ENCODE assay signal across 11 cellular contexts in the genomic region with DNA sequence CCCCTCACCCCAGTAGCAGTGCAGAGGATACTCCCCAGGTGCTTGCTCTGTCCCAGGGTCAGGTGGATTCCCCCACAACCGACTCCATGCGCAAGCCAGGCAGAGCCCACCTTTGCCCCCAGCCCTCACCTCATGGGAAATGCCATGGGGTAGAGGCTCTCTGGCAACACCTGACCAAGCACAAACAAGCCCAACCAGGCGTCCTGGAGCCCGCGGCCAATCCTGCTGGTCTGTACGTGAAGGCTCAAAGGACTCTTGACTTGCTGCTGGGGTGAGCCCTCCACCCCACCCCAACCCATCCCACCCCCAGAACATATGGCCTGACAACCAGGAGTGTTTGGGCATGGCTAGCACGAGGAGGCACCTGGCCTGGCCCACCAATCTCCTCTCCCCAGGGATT. TPM values are rescaled to one million over a fixed set of nuclear protein-coding genes. Genes with fewer than 3 reads are reported as not detected.
DNase-seq lines count a peak whose midpoint lies in the region; ATAC-seq, FAIRE-seq and TF ChIP-seq lines count a peak whose summit lies in the region.
"Had no signal": no experiment of that assay in that cellular context is flagged by ENCODE, and none has a peak within 500 bp of the region (broad histone marks: within the 10 kb centered on the region; RNA-seq: fewer than 3 reads in every experiment).

No MANE protein-coding gene starts in this region.

- CTCF ChIA-PET in HepG2 (lab: Yijun Ruan, JAX; ENCODE audit: low intra/inter-chr PET ratio, low total read pairs): no interaction called here
- CTCF ChIA-PET in WTC11 (lab: Charles Lee): interaction anchor here (0.6 to 13.3 kb wide), 25 partner anchors 10 to 1075 kb away, joined by 3 to 282 read pairs (median 7); a partner anchor contains a TSS

- H3K9me3 ChIP-seq in HepG2 (ENCODE audit: low read length) (no peaks in the 10 kb centered on the region), right lobe of liver (no peaks in the 10 kb centered on the region)

- BruUV-seq in HepG2 (replicated peaks; lab: Mats Ljungman, UMichigan): no TSS peak

- H3K9me3 Mint-ChIP-seq in WTC11 (no peaks in the 10 kb centered on the region), immature natural killer cell (no peaks in the 10 kb centered on the region)
- H3K9me3 Mint-ChIP-seq: stimulated activated naive B cell treated with anti-CD40 and anti-IgM and Interleukin-4, amounts not matched to agents 10 μg/mL and 1 μg/mL and 100 μg/mL, for 72 hours had no signal

- H3K4me1 ChIP-seq in HepG2 (ENCODE audit: insufficient read depth, low read length) (peaks cover 32% of the 10 kb centered on the region), right lobe of liver (peaks cover 0 to 12% (median 0%) of the 10 kb centered on the region in 4 donors)

- peaks cover 60% of the 10 kb centered on the region for H3K4me1 Mint-ChIP-seq in WTC11
- peaks cover 36 to 41% of the 10 kb centered on the region in 2 donors for H3K4me1 Mint-ChIP-seq in immature natural killer cell

- TF ChIP-seq CTCF in HepG2 (CRISPR knock-in tag; IDR thresholded peaks at IDR 0.05) (no peak), right lobe of liver (IDR thresholded peaks at IDR 0.05) (no peak), WTC11 (IDR thresholded peaks at IDR 0.05) (no peak)

- TF ChIP-seq EP300 in HepG2 (IDR thresholded peaks at IDR 0.05; ENCODE audit: low read depth in 2 of 2, low read length in 2 of 2) (no peak), HepG2 (CRISPR knock-in tag; IDR thresholded peaks at IDR 0.05; ENCODE audit: borderline replicate concordance) (no peak)

- no peak for ATAC-seq in HepG2
- ATAC-seq in right lobe of liver: no peak
- ATAC-seq in WTC11: peak; percentile 0; the same call in 1 of the 2 replicates
- ATAC-seq in GM21515 (IDR thresholded peaks at IDR 0.05; ENCODE audit: unreplicated experiment): no peak
- no peak for ATAC-seq in GM21526 (IDR thresholded peaks at IDR 0.05; ENCODE audit: low FRiP score, unreplicated experiment)

- no peak for DNase-seq in HepG2 (ENCODE audit: low spot score)
- no peak for DNase-seq in right lobe of liver
- DNase-seq in WTC11 (ENCODE audit: low spot score): no peak
- DNase-seq in immature natural killer cell: no peak
- DNase-seq in urothelium cell line (ENCODE audit: low spot score): no peak
- DNase-seq in HTR-8/SVneo (ENCODE audit: insufficient read length, low spot score): no peak

- H3K27ac ChIP-seq in HepG2 (ENCODE audit: extremely low read length, insufficient read depth, low read length) (no peak overlapping the region), right lobe of liver (no peak overlapping the region)

- H3K36me3 ChIP-seq in HepG2 (replicated peaks in 1 of 2; ENCODE audit: control insufficient read depth in 1 of 2, insufficient read depth in 2 of 2, low read length in 2 of 2) (no peaks in the 10 kb centered on the region), right lobe of liver (no peaks in the 10 kb centered on the region)

- TF ChIP-seq POLR2A in HepG2 (IDR thresholded peaks at IDR 0.05; ENCODE audit: insufficient read depth in 1 of 2, low read depth in 2 of 2, low read length in 2 of 2) (no peak), right lobe of liver (IDR thresholded peaks at IDR 0.05) (no peak)

- peak overlapping the region; percentile 65 for H3K4me3 Mint-ChIP-seq in WTC11
- H3K4me3 Mint-ChIP-seq in immature natural killer cell: peak overlapping the region; percentile 71 to 90 (median 84)

- WGBS in HepG2 (ENCODE audit: low lambda C conversion rate): 45% methylated on average over 2 of the region's 7 CpGs
- WGBS in right lobe of liver (ENCODE audit: insufficient coverage, low coverage, low lambda C conversion rate, missing lambda C conversion rate): 11% methylated on average over 4 of the region's 7 CpGs

- H3K9ac ChIP-seq in HepG2 (ENCODE audit: insufficient read depth, low read depth, low read length): no peak overlapping the region

- H3K27ac Mint-ChIP-seq in WTC11 (no peak overlapping the region), immature natural killer cell (peak overlapping the region in 1 of 6 donors; percentile 22)
- H3K27ac Mint-ChIP-seq: stimulated activated naive B cell treated with anti-CD40 and anti-IgM and Interleukin-4, amounts not matched to agents 10 μg/mL and 1 μg/mL and 100 μg/mL, for 72 hours had no signal

- H2AFZ ChIP-seq in HepG2 (ENCODE audit: low read length): no peak overlapping the region

- FAIRE-seq in HepG2 (lab: Jason Lieb, UNC) (no peak), urothelium cell line (lab: Jason Lieb, UNC) (peak; percentile 20), HTR-8/SVneo (lab: Jason Lieb, UNC) (no peak)
- FAIRE-seq: GM18507 had no signal

- peaks cover 19 to 75% of the 10 kb centered on the region in 2 experiments for H3K27me3 ChIP-seq in HepG2 (ENCODE audit: control insufficient read depth in 1 of 2, insufficient read depth in 2 of 2, low read length in 2 of 2)
- H3K27me3 ChIP-seq in right lobe of liver: peaks cover 4 to 16% of the 10 kb centered on the region in 2 donors

- in situ Hi-C loops in HepG2 (cut with HindIII; ENCODE audit: extremely low pct_ligation_motif_present, low pct_unique_long_range_greater_than_20kb): no loop called here

- H3K4me2 ChIP-seq in HepG2 (ENCODE audit: low read depth, low read length): no peak overlapping the region; the same call in 1 of the 2 replicates

- POLR2A ChIA-PET in HepG2 (lab: Yijun Ruan, JAX) (no interaction called here), WTC11 (lab: Charles Lee) (interaction anchor here (0.9 to 1.3 kb wide), 2 partner anchors 16 to 27 kb away, joined by 3 to 6 read pairs; no protein-coding TSS in a partner anchor)

- H3K36me3 Mint-ChIP-seq in WTC11 (no peaks in the 10 kb centered on the region), immature natural killer cell (no peaks in the 10 kb centered on the region)
- H3K36me3 Mint-ChIP-seq: stimulated activated naive B cell treated with anti-CD40 and anti-IgM and Interleukin-4, amounts not matched to agents 10 μg/mL and 1 μg/mL and 100 μg/mL, for 72 hours had no signal

- H3K4me3 ChIP-seq in HepG2 (replicated peaks in 1 of 3; ENCODE audit: insufficient read depth in 1 of 3, low read depth in 2 of 3, low read length in 3 of 3) (no peak overlapping the region), right lobe of liver (no peak overlapping the region)

- intact Hi-C loops in HepG2 (cut with micrococcal nuclease; ENCODE audit: unreplicated experiment): no loop called here
- intact Hi-C loops in right lobe of liver (cut with DNase I): no loop called here

- H4K20me1 ChIP-seq in HepG2 (ENCODE audit: insufficient read depth, low read length): no peaks in the 10 kb centered on the region

- no peak for TF ChIP-seq RAD21 in HepG2 (CRISPR knock-in tag; IDR thresholded peaks at IDR 0.05)

- H3K27me3 Mint-ChIP-seq in WTC11 (ENCODE audit: low read depth) (peaks cover 20% of the 10 kb centered on the region), immature natural killer cell (ENCODE audit: low read depth in 3 of 3) (peaks cover 0 to 7% (median 5%) of the 10 kb centered on the region in 3 donors)

- H3K79me2 ChIP-seq in HepG2 (ENCODE audit: insufficient read depth, low read length): no peaks in the 10 kb centered on the region

RNA-seq across cellular contexts. Expression of a gene that starts 1.8 kb away (rescaled TPM):
- total RNA-seq in HepG2 (2016; rRNA removed; fragmentation: Illumina TruSeq; extraction: Trizol) (0.09 TPM in 1 of 2 replicates, not detected in the other), right lobe of liver (under 1 TPM in 2 of 6 experiments, not detected in 4; 0.06 TPM), WTC11 (2021) (29.6 to 39.3 TPM (median 30.1 TPM) in 3 replicates)
- not detected in 2 replicates for total RNA-seq in HepG2 (2016; cell fraction: cytosol; rRNA removed; fragmentation: Illumina TruSeq; extraction: Trizol; ENCODE audit: low read depth)
- total RNA-seq in HepG2 (2016; cell fraction: insoluble cytoplasmic fraction; rRNA removed; fragmentation: Illumina TruSeq; extraction: Trizol): 0.04 TPM in 1 of 2 replicates, not detected in the other
- total RNA-seq in HepG2 (2016; cell fraction: membrane; rRNA removed; fragmentation: Illumina TruSeq; extraction: Trizol): not detected in 2 replicates
- 0.09 TPM in 1 of 2 replicates, not detected in the other for total RNA-seq in HepG2 (2016; cell fraction: nucleus; rRNA removed; fragmentation: Illumina TruSeq; extraction: Trizol)
- polyA plus RNA-seq in HepG2 (2011; rRNA removed) (0.03 TPM in 1 of 2 replicates, not detected in the other), immature natural killer cell (1 to 10 TPM in 1 of 3 donors, under 1 TPM in 1, not detected in 1; 0.36 to 2.1 TPM)
- polyA plus RNA-seq in HepG2 (2011; cell fraction: cytosol; rRNA removed): 0.04 TPM in 1 of 2 replicates, not detected in the other
- polyA plus RNA-seq in HepG2 (2011; cell fraction: nucleus; rRNA removed): 0.14 and 0.31 TPM in 2 replicates
- 0.07 TPM in 1 of 2 replicates, not detected in the other for polyA plus RNA-seq in HepG2 (2012)
- not detected in 2 replicates for polyA plus RNA-seq in HepG2 (2016; cell fraction: cytosol; fragmentation: Illumina TruSeq; extraction: Trizol; ENCODE audit: low read depth)
- polyA plus RNA-seq in HepG2 (2016; cell fraction: insoluble cytoplasmic fraction; fragmentation: Illumina TruSeq; extraction: Trizol; ENCODE audit: low read depth): not detected in 2 replicates
- polyA plus RNA-seq in HepG2 (2016; cell fraction: membrane; fragmentation: Illumina TruSeq; extraction: Trizol; ENCODE audit: low read depth): not detected in 2 replicates
- 0.29 TPM in 1 of 2 replicates, not detected in the other for polyA plus RNA-seq in HepG2 (2016; cell fraction: nucleus; fragmentation: Illumina TruSeq; extraction: Trizol; ENCODE audit: insufficient read depth, low read depth)
- polyA minus RNA-seq in HepG2 (2011; rRNA and poly(A)+ RNA removed; ENCODE audit: low replicate concordance): 2.1 TPM in 1 of 2 replicates, not detected in the other
- not detected in 2 replicates for polyA minus RNA-seq in HepG2 (2011; cell fraction: cytosol; rRNA and poly(A)+ RNA removed)
- not detected in 2 replicates for polyA minus RNA-seq in HepG2 (2011; cell fraction: nucleus; rRNA and poly(A)+ RNA removed)

RNA-seq across cellular contexts. Expression of a gene that starts 53.5 kb away (rescaled TPM):
- total RNA-seq in HepG2 (2016; rRNA removed; fragmentation: Illumina TruSeq; extraction: Trizol) (0.08 and 0.24 TPM in 2 replicates), right lobe of liver (under 1 TPM in 4 of 6 experiments, not detected in 2; 0.15 to 0.74 (median 0.36) TPM), WTC11 (2021) (3.0 to 4.9 TPM (median 3.7 TPM) in 3 replicates)
- total RNA-seq in HepG2 (2016; cell fraction: cytosol; rRNA removed; fragmentation: Illumina TruSeq; extraction: Trizol; ENCODE audit: low read depth): not detected in 2 replicates
- 0.12 and 0.15 TPM in 2 replicates for total RNA-seq in HepG2 (2016; cell fraction: insoluble cytoplasmic fraction; rRNA removed; fragmentation: Illumina TruSeq; extraction: Trizol)
- total RNA-seq in HepG2 (2016; cell fraction: membrane; rRNA removed; fragmentation: Illumina TruSeq; extraction: Trizol): 0.09 and 0.17 TPM in 2 replicates
- total RNA-seq in HepG2 (2016; cell fraction: nucleus; rRNA removed; fragmentation: Illumina TruSeq; extraction: Trizol): 0.09 TPM in 1 of 2 replicates, not detected in the other
- polyA plus RNA-seq in HepG2 (2011; rRNA removed) (0.26 and 0.29 TPM in 2 replicates), immature natural killer cell (1 to 10 TPM in 1 of 3 donors, under 1 TPM in 2; 0.24 to 2.5 (median 0.46) TPM)
- 0.09 and 0.24 TPM in 2 replicates for polyA plus RNA-seq in HepG2 (2011; cell fraction: cytosol; rRNA removed)
- polyA plus RNA-seq in HepG2 (2011; cell fraction: nucleus; rRNA removed): 0.57 and 0.74 TPM in 2 replicates
- 0.07 and 0.09 TPM in 2 replicates for polyA plus RNA-seq in HepG2 (2012)
- polyA plus RNA-seq in HepG2 (2016; cell fraction: cytosol; fragmentation: Illumina TruSeq; extraction: Trizol; ENCODE audit: low read depth): not detected in 2 replicates
- polyA plus RNA-seq in HepG2 (2016; cell fraction: insoluble cytoplasmic fraction; fragmentation: Illumina TruSeq; extraction: Trizol; ENCODE audit: low read depth): 0.24 TPM in 1 of 2 replicates, not detected in the other
- polyA plus RNA-seq in HepG2 (2016; cell fraction: membrane; fragmentation: Illumina TruSeq; extraction: Trizol; ENCODE audit: low read depth): 0.12 TPM in 1 of 2 replicates, not detected in the other
- 0.65 and 1.1 TPM in 2 replicates for polyA plus RNA-seq in HepG2 (2016; cell fraction: nucleus; fragmentation: Illumina TruSeq; extraction: Trizol; ENCODE audit: insufficient read depth, low read depth)
- 1.4 and 1.6 TPM in 2 replicates for polyA minus RNA-seq in HepG2 (2011; rRNA and poly(A)+ RNA removed; ENCODE audit: low replicate concordance)
- polyA minus RNA-seq in HepG2 (2011; cell fraction: cytosol; rRNA and poly(A)+ RNA removed): not detected in 2 replicates
- polyA minus RNA-seq in HepG2 (2011; cell fraction: nucleus; rRNA and poly(A)+ RNA removed): not detected in 2 replicates
- total RNA-seq: skeletal muscle tissue had no signal

RNA-seq across cellular contexts. Expression of a gene that starts 58.5 kb away (rescaled TPM):
- total RNA-seq in HepG2 (2016; rRNA removed; fragmentation: Illumina TruSeq; extraction: Trizol) (2.0 and 12.2 TPM in 2 replicates), right lobe of liver (1 to 10 TPM in 5 of 6 experiments, under 1 TPM in 1; 0.73 to 3.5 (median 1.9) TPM), WTC11 (2021) (8.8 to 11.0 TPM (median 9.6 TPM) in 3 replicates)
- 0.61 and 0.62 TPM in 2 replicates for total RNA-seq in HepG2 (2016; cell fraction: cytosol; rRNA removed; fragmentation: Illumina TruSeq; extraction: Trizol; ENCODE audit: low read depth)
- total RNA-seq in HepG2 (2016; cell fraction: insoluble cytoplasmic fraction; rRNA removed; fragmentation: Illumina TruSeq; extraction: Trizol): 2.0 and 13.0 TPM in 2 replicates
- 0.76 and 1.1 TPM in 2 replicates for total RNA-seq in HepG2 (2016; cell fraction: membrane; rRNA removed; fragmentation: Illumina TruSeq; extraction: Trizol)
- total RNA-seq in HepG2 (2016; cell fraction: nucleus; rRNA removed; fragmentation: Illumina TruSeq; extraction: Trizol): 18.2 and 22.6 TPM in 2 replicates
- polyA plus RNA-seq in HepG2 (2011; rRNA removed) (4.3 and 5.1 TPM in 2 replicates), immature natural killer cell (not detected)
- polyA plus RNA-seq in HepG2 (2011; cell fraction: cytosol; rRNA removed): 0.54 and 0.85 TPM in 2 replicates
- polyA plus RNA-seq in HepG2 (2011; cell fraction: nucleus; rRNA removed): 61.1 and 62.0 TPM in 2 replicates
- polyA plus RNA-seq in HepG2 (2012): 4.7 and 5.1 TPM in 2 replicates
- polyA plus RNA-seq in HepG2 (2016; cell fraction: cytosol; fragmentation: Illumina TruSeq; extraction: Trizol; ENCODE audit: low read depth): 0.29 and 0.41 TPM in 2 replicates
- polyA plus RNA-seq in HepG2 (2016; cell fraction: insoluble cytoplasmic fraction; fragmentation: Illumina TruSeq; extraction: Trizol; ENCODE audit: low read depth): 1.5 and 2.3 TPM in 2 replicates
- polyA plus RNA-seq in HepG2 (2016; cell fraction: membrane; fragmentation: Illumina TruSeq; extraction: Trizol; ENCODE audit: low read depth): 0.43 and 0.78 TPM in 2 replicates
- 57.7 and 64.7 TPM in 2 replicates for polyA plus RNA-seq in HepG2 (2016; cell fraction: nucleus; fragmentation: Illumina TruSeq; extraction: Trizol; ENCODE audit: insufficient read depth, low read depth)
- 1.4 and 4.1 TPM in 2 replicates for polyA minus RNA-seq in HepG2 (2011; rRNA and poly(A)+ RNA removed; ENCODE audit: low replicate concordance)
- 0.69 and 1.6 TPM in 2 replicates for polyA minus RNA-seq in HepG2 (2011; cell fraction: cytosol; rRNA and poly(A)+ RNA removed)
- 6.8 and 10.1 TPM in 2 replicates for polyA minus RNA-seq in HepG2 (2011; cell fraction: nucleus; rRNA and poly(A)+ RNA removed)

Comparison
In these comparisons a context has a peak if more than half of its experiments do, and no peak if none do; other contexts are left out.
1. RNA of a gene that starts 1.8 kb away (total RNA-seq): 29.6 to 39.3 TPM in WTC11; 0.04 to 0.09 TPM in HepG2 and 0.06 TPM in right lobe of liver; every median in the first group is over 10 times any median in the second.